8 cellular contexts compared by ENCODE assay signal in genomic region chr7:30938435-30939316, GRCh38. TPM values are rescaled to one million over a fixed set of nuclear protein-coding genes. Genes with fewer than 3 reads are reported as not detected.
A peak's percentile ranks its signal among the peaks of the same experiment; 100 is the strongest.
DNase-seq lines count a peak whose midpoint lies in the region; TF ChIP-seq lines count a peak whose summit lies in the region.

No MANE protein-coding gene starts in this region.

- H3K4me3 Mint-ChIP-seq in neural crest cell = no peak overlapping the region

- peaks cover 44% of the 10 kb centered on the region for H3K27me3 Mint-ChIP-seq in neural crest cell (ENCODE audit: low read depth)

- no peak overlapping the region for H3K27ac Mint-ChIP-seq in neural crest cell (ENCODE audit: unreplicated experiment)

- peaks cover 9% of the 10 kb centered on the region for H3K4me1 Mint-ChIP-seq in neural crest cell

- no peaks in the 10 kb centered on the region for H3K36me3 ChIP-seq in NT2/D1 (ENCODE audit: insufficient read depth, insufficient read length, low read length)

- H3K9me3 Mint-ChIP-seq in neural crest cell = no peaks in the 10 kb centered on the region

- peaks cover 11% of the 10 kb centered on the region for H3K4me1 ChIP-seq in NT2/D1 (ENCODE audit: insufficient read depth, insufficient read length)

- H3K9me3 ChIP-seq in NT2/D1 (ENCODE audit: insufficient read depth, low read length) = no peaks in the 10 kb centered on the region

- H3K9ac ChIP-seq in NT2/D1 (ENCODE audit: insufficient read length, low read depth) = peak overlapping the region; percentile 90

- DNase-seq in D341Med (ENCODE audit: low spot score) (peak; percentile 87), GM20000 (ENCODE audit: low spot score) (peak; percentile 78), HS-27A (ENCODE audit: low read depth) (peak; percentile 17), NT2/D1 (ENCODE audit: low read depth, low spot score) (peak; percentile 95), activated T-cell treated with anti-CD3 and anti-CD28 coated beads for 48 hours (ENCODE audit: low read depth) (peak; percentile 58), fibroblast of the aortic adventitia (ENCODE audit: low read depth) (peak; percentile 66), neural crest cell (ENCODE audit: low read depth, low spot score) (peak; percentile 97), superior temporal gyrus (ENCODE audit: extremely low spot score) (peak; percentile 74)

- TF ChIP-seq CTCF in GM20000 (IDR thresholded peaks at IDR 0.05; ENCODE audit: extremely low read depth, missing control alignments) = peak; percentile 97
- peak; percentile 99 for TF ChIP-seq CTCF in fibroblast of the aortic adventitia (IDR thresholded peaks at IDR 0.05; ENCODE audit: insufficient read depth, low read length)
- peak; percentile 99 for TF ChIP-seq CTCF in neural crest cell (conservative IDR thresholded peaks at IDR 0.05)

- H3K27me3 ChIP-seq in NT2/D1 (ENCODE audit: insufficient read depth, insufficient read length) = no peaks in the 10 kb centered on the region

- H3K4me3 ChIP-seq in NT2/D1 (ENCODE audit: insufficient read length, low read depth) = peak overlapping the region; percentile 39
- H3K4me3 ChIP-seq in fibroblast of the aortic adventitia (ENCODE audit: low read depth, low read length) = peak overlapping the region; percentile 3

- no peaks in the 10 kb centered on the region for H3K36me3 Mint-ChIP-seq in neural crest cell (ENCODE audit: low read depth)

RNA-seq across cellular contexts. Expression of gene GHRHR, which starts 25.1 kb away (rescaled TPM):
- not detected in 2 replicates for total RNA-seq in fibroblast of the aortic adventitia (ENCODE audit: low replicate concordance)
- 0.84 TPM in 1 of 2 replicates, not detected in the other for total RNA-seq in neural crest cell

RNA-seq across cellular contexts. Expression of gene AQP1, which starts 27.0 kb away (rescaled TPM):
- total RNA-seq in fibroblast of the aortic adventitia (ENCODE audit: low replicate concordance) (2.8 and 4.5 TPM in 2 replicates), neural crest cell (0.48 and 1.4 TPM in 2 replicates)

Comparison
In these comparisons a context has a peak if more than half of its experiments do, and no peak if none do; other contexts are left out.
1. Peak in every context shown above with its lines: DNase-seq and H3K4me3 ChIP-seq.
2. DNase-seq: peak in every context shown above with its lines; median percentile 97 in neural crest cell; 95 in NT2/D1; 87 in D341Med; 78 in GM20000; 74 in superior temporal gyrus; 66 in fibroblast of the aortic adventitia; 58 in activated T-cell treated with anti-CD3 and anti-CD28 coated beads for 48 hours; 17 in HS-27A.